ENCODE assay signal across 2 cellular contexts in the genomic region with DNA sequence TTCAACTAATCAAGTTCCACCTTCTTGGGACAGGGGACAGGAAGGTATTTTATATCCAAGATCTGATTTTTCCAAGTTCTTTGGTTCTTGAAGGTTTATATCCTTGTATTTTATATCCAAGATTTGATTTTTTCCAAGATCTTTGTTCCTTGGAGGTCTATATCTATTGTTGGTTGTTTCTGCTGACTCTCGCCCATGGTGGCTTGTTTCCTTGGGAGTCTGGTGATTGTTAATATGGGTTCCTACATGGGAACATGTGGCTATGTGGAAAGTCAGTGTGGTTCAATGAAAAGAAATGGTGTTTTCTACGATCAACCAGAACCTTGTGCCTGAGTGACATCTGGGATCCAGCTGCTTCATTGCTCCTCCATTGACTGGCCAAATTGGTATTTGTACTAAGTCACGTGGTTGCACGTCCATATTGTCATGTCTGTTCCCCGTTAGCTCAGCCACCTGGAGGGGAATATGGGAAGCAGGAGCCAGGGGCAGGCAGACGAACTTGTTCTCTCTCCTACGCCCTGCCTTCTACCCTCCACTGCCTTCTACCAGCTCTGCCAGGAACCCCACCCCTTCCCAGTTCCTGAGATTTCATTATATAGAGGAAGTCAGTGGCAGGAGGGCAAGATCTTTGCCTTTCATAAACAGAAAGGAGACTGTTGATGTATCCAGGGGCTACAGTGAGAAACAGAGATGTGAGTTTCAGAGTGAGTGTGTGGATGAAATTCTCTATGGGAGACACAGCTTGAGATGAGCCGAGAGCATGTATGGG.
TF ChIP-seq lines count a peak whose summit lies in the region.

No MANE protein-coding gene starts in this region.

TF ChIP-seq in HepG2, 621 proteins besides CTCF, POLR2A, EP300 and RAD21:
- no peak for TF ChIP-seq PLSCR1 (CRISPR knock-in tag; IDR thresholded peaks at IDR 0.05; ENCODE audit: borderline replicate concordance)
- TF ChIP-seq, protein P1, sequence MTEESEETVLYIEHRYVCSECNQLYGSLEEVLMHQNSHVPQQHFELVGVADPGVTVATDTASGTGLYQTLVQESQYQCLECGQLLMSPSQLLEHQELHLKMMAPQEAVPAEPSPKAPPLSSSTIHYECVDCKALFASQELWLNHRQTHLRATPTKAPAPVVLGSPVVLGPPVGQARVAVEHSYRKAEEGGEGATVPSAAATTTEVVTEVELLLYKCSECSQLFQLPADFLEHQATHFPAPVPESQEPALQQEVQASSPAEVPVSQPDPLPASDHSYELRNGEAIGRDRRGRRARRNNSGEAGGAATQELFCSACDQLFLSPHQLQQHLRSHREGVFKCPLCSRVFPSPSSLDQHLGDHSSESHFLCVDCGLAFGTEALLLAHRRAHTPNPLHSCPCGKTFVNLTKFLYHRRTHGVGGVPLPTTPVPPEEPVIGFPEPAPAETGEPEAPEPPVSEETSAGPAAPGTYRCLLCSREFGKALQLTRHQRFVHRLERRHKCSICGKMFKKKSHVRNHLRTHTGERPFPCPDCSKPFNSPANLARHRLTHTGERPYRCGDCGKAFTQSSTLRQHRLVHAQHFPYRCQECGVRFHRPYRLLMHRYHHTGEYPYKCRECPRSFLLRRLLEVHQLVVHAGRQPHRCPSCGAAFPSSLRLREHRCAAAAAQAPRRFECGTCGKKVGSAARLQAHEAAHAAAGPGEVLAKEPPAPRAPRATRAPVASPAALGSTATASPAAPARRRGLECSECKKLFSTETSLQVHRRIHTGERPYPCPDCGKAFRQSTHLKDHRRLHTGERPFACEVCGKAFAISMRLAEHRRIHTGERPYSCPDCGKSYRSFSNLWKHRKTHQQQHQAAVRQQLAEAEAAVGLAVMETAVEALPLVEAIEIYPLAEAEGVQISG (CRISPR knock-in tag; IDR thresholded peaks at IDR 0.05) = no peak
- TF ChIP-seq ZNF468 (CRISPR knock-in tag; IDR thresholded peaks at IDR 0.05) = no peak
TF ChIP-seq in HepG2: peak in this region for 0.

TF ChIP-seq in H1, 55 proteins besides CTCF, POLR2A, EP300 and RAD21:
- TF ChIP-seq RBBP5 (IDR thresholded peaks at IDR 0.05; ENCODE audit: borderline replicate concordance, low read depth, low read length) (no peak), HDAC6 (IDR thresholded peaks at IDR 0.05; ENCODE audit: low read depth, low read length) (no peak), NRF1 (IDR thresholded peaks at IDR 0.05; ENCODE audit: low read depth, low read length) (no peak), BRCA1 (IDR thresholded peaks at IDR 0.05; ENCODE audit: low read depth, low read length) (no peak), TAF7 (optimal IDR thresholded peaks at IDR 0.05; ENCODE audit: borderline replicate concordance, low read depth, low read length) (no peak)
